8 cellular contexts compared by ENCODE assay signal in the genomic region with DNA sequence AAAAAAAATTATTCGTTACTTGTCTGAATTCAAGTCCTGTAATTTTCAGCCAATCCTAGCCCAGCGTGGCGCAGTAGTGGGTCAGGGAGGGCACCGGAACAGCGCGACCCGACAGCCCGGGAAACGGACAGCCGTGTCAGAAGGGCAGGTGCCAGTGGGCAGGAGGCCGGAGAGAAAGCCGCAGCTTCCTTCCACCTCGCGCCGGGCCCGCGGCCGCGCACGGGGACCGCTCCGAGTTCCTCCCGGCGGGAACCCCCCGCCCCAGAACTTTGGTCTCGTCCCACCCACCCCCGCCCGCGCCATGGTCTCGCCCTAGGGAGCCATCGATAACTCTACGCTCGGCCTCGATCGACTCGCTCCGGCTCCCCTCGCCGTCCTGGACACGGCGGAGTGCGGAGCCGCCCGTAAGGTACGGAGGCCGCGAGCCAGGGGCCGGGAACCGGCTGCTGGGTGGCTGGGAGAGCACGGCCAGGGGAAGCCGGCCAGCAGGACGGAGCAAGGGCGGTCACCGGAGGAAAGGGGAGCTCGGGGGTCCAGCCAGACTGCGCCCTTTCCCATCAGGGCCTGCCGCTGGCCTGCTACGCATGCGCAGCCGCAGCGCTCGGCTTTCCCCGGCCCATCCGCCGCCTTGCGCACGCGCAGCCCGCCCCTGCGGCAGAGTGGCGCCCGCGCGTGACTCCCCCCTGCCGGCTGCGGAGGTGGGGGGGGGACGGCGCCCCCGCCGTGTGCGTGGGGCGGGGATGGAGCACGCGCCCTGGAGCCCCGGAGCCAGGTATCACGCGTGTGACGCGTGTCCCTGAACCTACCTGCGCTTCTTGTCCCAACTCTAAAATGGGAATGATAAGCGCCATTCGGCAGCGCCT. TPM values are rescaled to one million over a fixed set of nuclear protein-coding genes. Genes with fewer than 3 reads are reported as not detected.
DNase-seq lines count a peak whose midpoint lies in the region; ATAC-seq and TF ChIP-seq lines count a peak whose summit lies in the region.

A gene with protein sequence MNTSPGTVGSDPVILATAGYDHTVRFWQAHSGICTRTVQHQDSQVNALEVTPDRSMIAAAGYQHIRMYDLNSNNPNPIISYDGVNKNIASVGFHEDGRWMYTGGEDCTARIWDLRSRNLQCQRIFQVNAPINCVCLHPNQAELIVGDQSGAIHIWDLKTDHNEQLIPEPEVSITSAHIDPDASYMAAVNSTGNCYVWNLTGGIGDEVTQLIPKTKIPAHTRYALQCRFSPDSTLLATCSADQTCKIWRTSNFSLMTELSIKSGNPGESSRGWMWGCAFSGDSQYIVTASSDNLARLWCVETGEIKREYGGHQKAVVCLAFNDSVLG (plus strand): TSS at position 351 of the 863 bp plus-strand sequence. CDS start 632 bp downstream, outside the sequence.

- H3K9me3 Mint-ChIP-seq in naive thymus-derived CD8-positive, alpha-beta T cell, result no peaks in the 10 kb centered on the region
- H3K9me3 Mint-ChIP-seq in stimulated activated naive B cell treated with anti-CD40 and anti-IgM and Interleukin-4, amounts not matched to agents 10 μg/mL and 1 μg/mL and 100 μg/mL, for 72 hours, result no peaks in the 10 kb centered on the region

- H3K27ac ChIP-seq in HUES6 (ENCODE audit: low read depth, low read length) (peak within 1 kb of the TSS; percentile 95), Peyer's patch (peak within 1 kb of the TSS; percentile 84 to 99 (median 96))

- H3K36me3 ChIP-seq in HUES6 (ENCODE audit: control insufficient read depth, insufficient read depth, low read length) (peaks cover 33% of the 10 kb centered on the region), Peyer's patch (peaks cover 0 to 36% (median 0%) of the 10 kb centered on the region in 3 donors)

- peak within 1 kb of the TSS; percentile 75 to 90 (median 86) for H3K4me3 Mint-ChIP-seq in naive thymus-derived CD8-positive, alpha-beta T cell
- peak within 1 kb of the TSS; percentile 82 to 91 for H3K4me3 Mint-ChIP-seq in stimulated activated naive B cell treated with anti-CD40 and anti-IgM and Interleukin-4, amounts not matched to agents 10 μg/mL and 1 μg/mL and 100 μg/mL, for 72 hours

- H3K4me1 ChIP-seq in HUES6 (ENCODE audit: control insufficient read depth, insufficient read depth, low read length), result peaks cover 4% of the 10 kb centered on the region; the same call in 1 of the 2 replicates
- peaks cover 0 to 18% (median 6%) of the 10 kb centered on the region in 4 donors for H3K4me1 ChIP-seq in Peyer's patch

- H3K27me3 ChIP-seq in HUES6 (ENCODE audit: control insufficient read depth, insufficient read depth, low read length), result peaks cover 5% of the 10 kb centered on the region
- H3K27me3 ChIP-seq in Peyer's patch, result no peaks in the 10 kb centered on the region

- H3K9me3 ChIP-seq in HUES6 (ENCODE audit: control insufficient read depth, insufficient read depth, low read depth, low read length), result no peaks in the 10 kb centered on the region
- no peaks in the 10 kb centered on the region for H3K9me3 ChIP-seq in Peyer's patch

- peak in 4 of 6 experiments; percentile 20 to 35 (median 28) for TF ChIP-seq CTCF in Peyer's patch (IDR thresholded peaks at IDR 0.05)

- H3K4me3 ChIP-seq in HUES6 (ENCODE audit: low read depth, low read length) (peak within 1 kb of the TSS; percentile 97), Peyer's patch (peak within 1 kb of the TSS; percentile 59 to 98 (median 82))

- peak within 1 kb of the TSS; percentile 84 to 95 (median 92) for H3K27ac Mint-ChIP-seq in naive thymus-derived CD8-positive, alpha-beta T cell
- H3K27ac Mint-ChIP-seq in stimulated activated naive B cell treated with anti-CD40 and anti-IgM and Interleukin-4, amounts not matched to agents 10 μg/mL and 1 μg/mL and 100 μg/mL, for 72 hours, result peak within 1 kb of the TSS; percentile 96

- peak; percentile 41 for ATAC-seq in GM21367 (IDR thresholded peaks at IDR 0.05; ENCODE audit: unreplicated experiment)
- peak; percentile 84 to 86 for ATAC-seq in naive thymus-derived CD8-positive, alpha-beta T cell
- peak; percentile 77 to 80 for ATAC-seq in stimulated activated naive B cell treated with anti-CD40 and anti-IgM and Interleukin-4, amounts not matched to agents 10 μg/mL and 1 μg/mL and 100 μg/mL, for 72 hours (replicated peaks)

- peaks cover 11 to 28% (median 25%) of the 10 kb centered on the region in 4 donors for H3K4me1 Mint-ChIP-seq in naive thymus-derived CD8-positive, alpha-beta T cell
- H3K4me1 Mint-ChIP-seq in stimulated activated naive B cell treated with anti-CD40 and anti-IgM and Interleukin-4, amounts not matched to agents 10 μg/mL and 1 μg/mL and 100 μg/mL, for 72 hours, result peaks cover 23 to 37% of the 10 kb centered on the region in 2 donors

- POLR2A ChIA-PET in naive thymus-derived CD8-positive, alpha-beta T cell (lab: Charles Lee), result interaction anchor here (0.6 to 5.3 kb wide), 19 partner anchors 10 to 476 kb away, joined by 3 to 58 read pairs (median 4); a partner anchor contains a TSS

- H3K27me3 Mint-ChIP-seq in naive thymus-derived CD8-positive, alpha-beta T cell, result peaks cover 0 to 1% (median 0%) of the 10 kb centered on the region in 5 donors
- H3K27me3 Mint-ChIP-seq in stimulated activated naive B cell treated with anti-CD40 and anti-IgM and Interleukin-4, amounts not matched to agents 10 μg/mL and 1 μg/mL and 100 μg/mL, for 72 hours, result peaks cover 0 to 12% of the 10 kb centered on the region in 2 donors

- peak; percentile 78 to 89 for TF ChIP-seq POLR2A in Peyer's patch (IDR thresholded peaks at IDR 0.05)

- DNase-seq in DMS114 treated with DMSO at 0.1 percent for 48 hours (lab: John Stamatoyannopoulos, UW; ENCODE audit: unreplicated experiment) (peak; percentile 47), Peyer's patch (peak; percentile 81 to 93 (median 92)), activated T-helper 1 cell treated with Interleukin-2 at 50 U/mL for 16 hours (ENCODE audit: low read depth) (peak; percentile 92), fibroblast of gingiva (ENCODE audit: low read depth) (peak; percentile 82)
- DNase-seq in naive thymus-derived CD8-positive, alpha-beta T cell, result peak; percentile 86 to 99 (median 94)
- DNase-seq in stimulated activated naive B cell treated with anti-CD40 and anti-IgM and Interleukin-4, amounts not matched to agents 10 μg/mL and 1 μg/mL and 100 μg/mL, for 72 hours, result peak; percentile 87

- H3K36me3 Mint-ChIP-seq in naive thymus-derived CD8-positive, alpha-beta T cell, result peaks cover 0 to 22% (median 8%) of the 10 kb centered on the region in 3 donors
- H3K36me3 Mint-ChIP-seq in stimulated activated naive B cell treated with anti-CD40 and anti-IgM and Interleukin-4, amounts not matched to agents 10 μg/mL and 1 μg/mL and 100 μg/mL, for 72 hours, result peaks cover 25 to 27% of the 10 kb centered on the region in 2 donors

- H3K9ac ChIP-seq in HUES6 (ENCODE audit: low read length), result peak within 1 kb of the TSS; percentile 97

RNA-seq across cellular contexts. Expression of the gene that starts here (rescaled TPM):
- 10 to 100 TPM; 45.7 to 95.7 (median 69.4) TPM for total RNA-seq in Peyer's patch
- total RNA-seq in naive thymus-derived CD8-positive, alpha-beta T cell, result 10 to 100 TPM; 49.3 to 53.2 TPM
- 10 to 100 TPM; 29.9 to 40.4 (median 30.1) TPM for polyA plus RNA-seq in naive thymus-derived CD8-positive, alpha-beta T cell

Comparison
In these comparisons a context has a peak if more than half of its experiments do, and no peak if none do; other contexts are left out.
1. Peak in every context shown above with its lines: DNase-seq, ATAC-seq, H3K4me3 ChIP-seq and H3K27ac ChIP-seq.